ENCODE assay signal across 22 cellular contexts in the genomic region with DNA sequence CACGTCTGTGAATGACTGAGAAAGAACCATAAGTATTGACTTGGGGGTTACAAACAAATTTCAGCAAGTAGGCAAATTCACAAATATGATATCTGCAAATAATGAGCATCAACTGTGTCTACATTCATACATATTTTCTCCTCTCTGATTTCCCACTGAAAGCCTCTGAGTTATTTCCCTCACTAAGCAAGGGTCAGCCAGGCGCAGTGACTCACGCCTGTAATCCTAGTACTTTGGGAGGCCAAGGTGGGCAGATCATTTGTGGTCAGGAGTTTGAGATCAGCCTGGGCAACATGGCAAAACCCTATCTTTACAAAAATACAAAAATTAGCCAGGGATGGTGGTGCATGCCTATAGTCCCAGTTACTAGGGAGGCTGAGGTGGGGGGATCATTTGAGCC.
A peak's percentile ranks its signal among the peaks of the same experiment; 100 is the strongest.
DNase-seq lines count a peak whose midpoint lies in the region; ATAC-seq, FAIRE-seq and TF ChIP-seq lines count a peak whose summit lies in the region.
"Had no signal": no experiment of that assay in that cellular context is flagged by ENCODE, and none has a peak within 500 bp of the region (broad histone marks: within the 10 kb centered on the region; RNA-seq: fewer than 3 reads in every experiment).

No MANE protein-coding gene starts in this region.

- no peaks in the 10 kb centered on the region for H3K27me3 ChIP-seq in astrocyte (ENCODE audit: insufficient read depth, low read length)
- H3K27me3 ChIP-seq in CD4-positive, alpha-beta T cell (ENCODE audit: control insufficient read depth, insufficient read depth, low read length): no peaks in the 10 kb centered on the region

- H3K4me1 Mint-ChIP-seq in astrocyte (ENCODE audit: low read depth, unreplicated experiment): peaks cover 8% of the 10 kb centered on the region
- H3K4me1 Mint-ChIP-seq in CD4-positive, alpha-beta T cell (ENCODE audit: low read depth): no peaks in the 10 kb centered on the region
- H3K4me1 Mint-ChIP-seq: T-cell had no signal

- intact Hi-C loops in mucosa of descending colon (cut with DNase I, micrococcal nuclease): no loop called here
- intact Hi-C loops in CD4-positive, alpha-beta T cell (cut with DNase I, micrococcal nuclease): no loop called here

- H3K9me3 ChIP-seq in astrocyte (ENCODE audit: insufficient read depth, low read depth, low read length): no peaks in the 10 kb centered on the region
- no peaks in the 10 kb centered on the region for H3K9me3 ChIP-seq in mucosa of descending colon
- H3K9me3 ChIP-seq in CD4-positive, alpha-beta T cell (ENCODE audit: control insufficient read depth, low read length): no peaks in the 10 kb centered on the region
- H3K9me3 ChIP-seq: SK-N-SH had no signal

- TF ChIP-seq CTCF in astrocyte (IDR thresholded peaks at IDR 0.05; ENCODE audit: insufficient read depth, low read depth, low read length): no peak
- TF ChIP-seq CTCF in mucosa of descending colon (IDR thresholded peaks at IDR 0.05): no peak
- no peak for TF ChIP-seq CTCF in CD4-positive, alpha-beta T cell (IDR thresholded peaks at IDR 0.05)

- ATAC-seq in HG02610 (IDR thresholded peaks at IDR 0.05; ENCODE audit: unreplicated experiment) (no peak), mucosa of descending colon (no peak)
- no peak for ATAC-seq in CD4-positive, alpha-beta T cell (ENCODE audit: poor library complexity)
- ATAC-seq: T-cell had no signal

- H3K36me3 ChIP-seq in astrocyte (ENCODE audit: insufficient read depth, low read length): no peaks in the 10 kb centered on the region
- no peaks in the 10 kb centered on the region for H3K36me3 ChIP-seq in mucosa of descending colon (ENCODE audit: low read depth)

- no peak overlapping the region for H3K27ac Mint-ChIP-seq in astrocyte (ENCODE audit: unreplicated experiment)
- H3K27ac Mint-ChIP-seq in CD4-positive, alpha-beta T cell: no peak overlapping the region
- H3K27ac Mint-ChIP-seq: T-cell had no signal

- DNase-seq in HS-27A (ENCODE audit: low read depth) (peak; percentile 41), NCI-H226 (peak; percentile 3), astrocyte (ENCODE audit: low read depth) (peak; percentile 40), myocyte (ENCODE audit: low read depth) (peak; percentile 24), HUDEP-2 (lab: John Stamatoyannopoulos, UW; ENCODE audit: unreplicated experiment in 76 of 76) (no peak), mucosa of descending colon (no peak)
- no peak for DNase-seq in CD4-positive, alpha-beta T cell
- DNase-seq: AML-193, DMS79 treated with DMSO at 0.1 percent for 48 hours, H9, KBM-7, NCI-H1417 treated with DMSO at 0.1 percent for 48 hours, NCI-H2029, NCI-H774, OCI-M1, SHP77, SK-N-SH, T-cell had no signal

- FAIRE-seq in astrocyte (lab: Jason Lieb, UNC): no peak
- FAIRE-seq: G401.6 had no signal

- H3K4me3 ChIP-seq in astrocyte (ENCODE audit: insufficient read depth, low read depth, low read length) (no peak overlapping the region), mucosa of descending colon (no peak overlapping the region)

- no peak overlapping the region for H3K9ac ChIP-seq in astrocyte (ENCODE audit: low read length)
- H3K9ac ChIP-seq: SK-N-SH had no signal

- H3K36me3 Mint-ChIP-seq in astrocyte (ENCODE audit: low read depth, unreplicated experiment): no peaks in the 10 kb centered on the region
- H3K36me3 Mint-ChIP-seq in CD4-positive, alpha-beta T cell (ENCODE audit: low read depth): no peaks in the 10 kb centered on the region
- H3K36me3 Mint-ChIP-seq: T-cell had no signal

- H3K27me3 Mint-ChIP-seq in astrocyte (ENCODE audit: low read depth, unreplicated experiment): no peaks in the 10 kb centered on the region
- H3K27me3 Mint-ChIP-seq in CD4-positive, alpha-beta T cell: no peaks in the 10 kb centered on the region
- H3K27me3 Mint-ChIP-seq: T-cell had no signal

- H2AFZ ChIP-seq in astrocyte (ENCODE audit: low read depth, low read length): no peak overlapping the region

- no peaks in the 10 kb centered on the region for H3K79me2 ChIP-seq in astrocyte (ENCODE audit: insufficient read depth, low read length)

- H3K4me1 ChIP-seq in astrocyte (ENCODE audit: insufficient read depth, low read length) (peaks cover 4% of the 10 kb centered on the region), mucosa of descending colon (ENCODE audit: low read depth) (no peaks in the 10 kb centered on the region)

- no peak overlapping the region for H3K4me3 Mint-ChIP-seq in astrocyte (ENCODE audit: unreplicated experiment)
- H3K4me3 Mint-ChIP-seq in CD4-positive, alpha-beta T cell: no peak overlapping the region
- H3K4me3 Mint-ChIP-seq: H9, T-cell had no signal

- H3K27ac ChIP-seq in astrocyte (ENCODE audit: low read depth, low read length): no peak overlapping the region
- no peak overlapping the region for H3K27ac ChIP-seq in CD4-positive, alpha-beta T cell (ENCODE audit: low read depth, low read length)
- H3K27ac ChIP-seq: C4-2B, HL-60 had no signal

- H3K4me2 ChIP-seq in astrocyte (ENCODE audit: low read length): no peak overlapping the region
- H3K4me2 ChIP-seq: SK-N-SH had no signal

- no peaks in the 10 kb centered on the region for H3K9me3 Mint-ChIP-seq in astrocyte (ENCODE audit: unreplicated experiment)
- peaks cover 6% of the 10 kb centered on the region for H3K9me3 Mint-ChIP-seq in CD4-positive, alpha-beta T cell
- H3K9me3 Mint-ChIP-seq: H9 had no signal

- POLR2A ChIA-PET in CD4-positive, alpha-beta T cell (lab: Charles Lee): no interaction called here

- H4K20me1 ChIP-seq in astrocyte (ENCODE audit: insufficient read depth, low read length): no peaks in the 10 kb centered on the region

- CTCF ChIA-PET in CD4-positive, alpha-beta T cell (lab: Charles Lee): no interaction called here

Comparison
In these comparisons a context has a peak if more than half of its experiments do, and no peak if none do; other contexts are left out.
1. DNase-seq: peak in HS-27A (single experiment), NCI-H226 (single experiment), astrocyte (single experiment) and myocyte (single experiment); none in HUDEP-2 (0 of 76), mucosa of descending colon (0 of 3) and CD4-positive, alpha-beta T cell (0 of 10).